11 cellular contexts compared by ENCODE assay signal in the genomic region with DNA sequence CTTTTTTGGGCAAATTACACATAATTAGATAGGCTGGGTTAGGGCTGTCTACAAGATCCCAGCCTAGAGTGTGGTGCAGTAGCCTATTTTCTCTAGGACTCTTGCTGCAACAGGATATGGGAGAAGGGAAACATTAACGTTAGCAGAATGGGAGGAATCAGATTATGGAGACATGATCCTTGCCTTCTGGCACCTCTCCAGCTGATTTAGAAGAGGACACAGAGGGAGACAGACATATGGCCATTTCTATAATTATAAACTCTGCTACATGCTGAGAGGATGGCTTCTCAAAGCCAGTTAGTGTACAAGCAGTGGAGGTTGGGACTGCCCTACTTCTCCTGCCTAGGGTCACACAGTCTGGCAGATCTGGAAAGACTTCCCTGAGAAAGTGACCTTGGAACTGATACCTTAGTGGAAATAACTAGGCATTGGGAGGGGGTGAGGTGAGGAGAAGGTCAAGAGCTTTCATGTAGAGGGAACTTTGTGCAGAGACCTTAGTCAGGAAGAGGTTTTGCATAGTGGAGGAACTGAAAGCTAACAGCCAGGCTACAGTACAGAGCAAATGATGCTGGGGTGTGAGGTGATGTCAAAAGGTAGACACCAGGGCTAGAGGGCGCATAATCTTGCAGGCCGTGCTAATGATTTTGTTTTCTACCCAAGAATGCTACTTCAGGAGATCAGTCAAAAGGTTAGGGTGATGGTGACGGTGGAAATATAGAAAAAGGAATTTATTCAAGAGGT. TPM values are rescaled to one million over a fixed set of nuclear protein-coding genes. Genes with fewer than 3 reads are reported as not detected.
DNase-seq lines count a peak whose midpoint lies in the region; ATAC-seq and TF ChIP-seq lines count a peak whose summit lies in the region.
"Had no signal": no experiment of that assay in that cellular context is flagged by ENCODE, and none has a peak within 500 bp of the region (broad histone marks: within the 10 kb centered on the region; RNA-seq: fewer than 3 reads in every experiment).

No MANE protein-coding gene starts in this region.

- peak; percentile 77 for TF ChIP-seq CTCF in OCI-LY7 (conservative IDR thresholded peaks at IDR 0.05; ENCODE audit: low read length)

- peaks cover 24% of the 10 kb centered on the region for H3K4me1 Mint-ChIP-seq in stimulated activated effector memory CD8-positive, alpha-beta T cell treated with anti-CD3 and anti-CD28 coated beads, Interleukin-12 subunit alpha, Interleukin-12 subunit beta, amount 100 ng/mL, for 72 hours

- peak overlapping the region; percentile 86 for H3K27ac ChIP-seq in OCI-LY7 (ENCODE audit: low read depth, low read length, poor library complexity, severe bottlenecking)
- H3K27ac ChIP-seq: A549, skin epidermis had no signal

- DNase-seq in SIG-M5 treated with dmso at 0.1 percent for 504 hours (lab: John Stamatoyannopoulos, UW; ENCODE audit: unreplicated experiment) (peak; percentile 88), SIG-M5 (lab: John Stamatoyannopoulos, UW) (no peak), OCI-LY7 (ENCODE audit: low spot score) (peak; percentile 88), NCI-H1105 (lab: John Stamatoyannopoulos, UW) (no peak), DMS79 (lab: John Stamatoyannopoulos, UW) (no peak)
- no peak for DNase-seq in stimulated activated effector memory CD8-positive, alpha-beta T cell treated with anti-CD3 and anti-CD28 coated beads, Interleukin-12 subunit alpha, Interleukin-12 subunit beta, amount 100 ng/mL, for 72 hours (ENCODE audit: low spot score in 2 of 2)
- no peak for DNase-seq in stimulated activated CD4-positive, alpha-beta T cell treated with anti-CD3 and anti-CD28 coated beads, Interleukin-15, amount 100 ng/mL, for 24 hours
- DNase-seq: activated CD4-positive, alpha-beta T cell treated with anti-CD3 and anti-CD28 coated beads for 36 hours had no signal

- peaks cover 67% of the 10 kb centered on the region for H3K4me1 ChIP-seq in OCI-LY7 (ENCODE audit: insufficient read depth, low read length, poor library complexity, severe bottlenecking)

- H4K20me1 ChIP-seq in OCI-LY7 (ENCODE audit: insufficient read depth, low read length), result no peaks in the 10 kb centered on the region

- no TSS peak for BruUV-seq in OCI-LY7 (replicated peaks; lab: Mats Ljungman, UMichigan)

- CTCF ChIA-PET in OCI-LY7 (lab: Charles Lee; ENCODE audit: unreplicated experiment), result no interaction called here

- no peaks in the 10 kb centered on the region for H3K36me3 Mint-ChIP-seq in stimulated activated effector memory CD8-positive, alpha-beta T cell treated with anti-CD3 and anti-CD28 coated beads, Interleukin-12 subunit alpha, Interleukin-12 subunit beta, amount 100 ng/mL, for 72 hours

- no peaks in the 10 kb centered on the region for H3K9me2 ChIP-seq in OCI-LY7 (ENCODE audit: insufficient read depth, low read length)

- peak; percentile 91 for ATAC-seq in HG02938 (IDR thresholded peaks at IDR 0.05; ENCODE audit: unreplicated experiment)
- ATAC-seq in stimulated activated effector memory CD8-positive, alpha-beta T cell treated with anti-CD3 and anti-CD28 coated beads, Interleukin-12 subunit alpha, Interleukin-12 subunit beta, amount 100 ng/mL, for 72 hours, result no peak
- ATAC-seq: A549; activated CD4-positive, alpha-beta T cell treated with anti-CD3 and anti-CD28 coated beads for 36 hours had no signal

- H3K9me3 Mint-ChIP-seq in stimulated activated effector memory CD8-positive, alpha-beta T cell treated with anti-CD3 and anti-CD28 coated beads, Interleukin-12 subunit alpha, Interleukin-12 subunit beta, amount 100 ng/mL, for 72 hours, result no peaks in the 10 kb centered on the region

- peak overlapping the region; percentile 94 for H3K4me2 ChIP-seq in OCI-LY7 (ENCODE audit: low read length)

- peak overlapping the region; percentile 64 for H3K4me3 Mint-ChIP-seq in stimulated activated effector memory CD8-positive, alpha-beta T cell treated with anti-CD3 and anti-CD28 coated beads, Interleukin-12 subunit alpha, Interleukin-12 subunit beta, amount 100 ng/mL, for 72 hours
- H3K4me3 Mint-ChIP-seq: activated CD4-positive, alpha-beta T cell treated with anti-CD3 and anti-CD28 coated beads for 36 hours had no signal

- H2AFZ ChIP-seq in OCI-LY7 (ENCODE audit: low read length), result peak overlapping the region; percentile 63; the same call in 1 of the 2 replicates

- peaks cover 15% of the 10 kb centered on the region for H3K36me3 ChIP-seq in OCI-LY7 (ENCODE audit: insufficient read depth, low read length)

- peak overlapping the region; percentile 68 for H3K4me3 ChIP-seq in OCI-LY7 (ENCODE audit: low read depth, low read length, poor library complexity, severe bottlenecking)
- H3K4me3 ChIP-seq: skin epidermis had no signal

- H3K27ac Mint-ChIP-seq in stimulated activated effector memory CD8-positive, alpha-beta T cell treated with anti-CD3 and anti-CD28 coated beads, Interleukin-12 subunit alpha, Interleukin-12 subunit beta, amount 100 ng/mL, for 72 hours, result no peak overlapping the region
- H3K27ac Mint-ChIP-seq: activated CD4-positive, alpha-beta T cell treated with anti-CD3 and anti-CD28 coated beads for 36 hours had no signal

- H3K9me3 ChIP-seq in OCI-LY7 (ENCODE audit: low read length), result no peaks in the 10 kb centered on the region

- H3K79me2 ChIP-seq in OCI-LY7 (ENCODE audit: insufficient read depth, low read depth, low read length), result peaks cover 8% of the 10 kb centered on the region; the same call in 1 of the 2 replicates

- POLR2A ChIA-PET in OCI-LY7 (lab: Charles Lee), result interaction anchor here (0.5 to 2.7 kb wide), 10 partner anchors 10 to 1453 kb away, joined by 3 to 10 read pairs (median 4); no protein-coding TSS in a partner anchor

- intact Hi-C loops in OCI-LY7 (cut with micrococcal nuclease; ENCODE audit: unreplicated experiment), result loop anchor here (2.0 to 5.0 kb wide), 4 partner anchors 23 to 889 kb away; no protein-coding TSS in a partner anchor

RNA-seq across cellular contexts. Expression of a gene that starts 1.2 kb away (rescaled TPM):
- 3.3 and 4.9 TPM in 2 replicates for total RNA-seq in OCI-LY7 (2014; rRNA removed; shearing (Covaris generic))
- 5.7 and 5.8 TPM in 2 replicates for total RNA-seq in OCI-LY7 (2022)

Comparison
In these comparisons a context has a peak if more than half of its experiments do, and no peak if none do; other contexts are left out.
1. DNase-seq: peak in SIG-M5 treated with dmso at 0.1 percent for 504 hours (single experiment) and OCI-LY7 (single experiment); none in SIG-M5 (single experiment), stimulated activated effector memory CD8-positive, alpha-beta T cell treated with anti-CD3 and anti-CD28 coated beads, Interleukin-12 subunit alpha, Interleukin-12 subunit beta, amount 100 ng/mL, for 72 hours (0 of 2), NCI-H1105 (single experiment), stimulated activated CD4-positive, alpha-beta T cell treated with anti-CD3 and anti-CD28 coated beads, Interleukin-15, amount 100 ng/mL, for 24 hours (single experiment) and DMS79 (single experiment).